In genomic region chr9:112002131-112002846, GRCh38 we compare ENCODE assay signal across 13 cellular contexts.
A peak's percentile ranks its signal among the peaks of the same experiment; 100 is the strongest.
DNase-seq lines count a peak whose midpoint lies in the region; ATAC-seq, FAIRE-seq and TF ChIP-seq lines count a peak whose summit lies in the region.
"Had no signal": no experiment of that assay in that cellular context is flagged by ENCODE, and none has a peak within 500 bp of the region (broad histone marks: within the 10 kb centered on the region; RNA-seq: fewer than 3 reads in every experiment).

No MANE protein-coding gene starts in this region.

- H3K36me3 ChIP-seq in liver (ENCODE audit: control insufficient read depth in 4 of 4, insufficient read depth in 3 of 4, low read depth in 1 of 4, low read length in 3 of 4) (no peaks in the 10 kb centered on the region), HepG2 (replicated peaks in 1 of 2; ENCODE audit: control insufficient read depth in 1 of 2, insufficient read depth in 2 of 2, low read length in 2 of 2) (no peaks in the 10 kb centered on the region)
- H3K36me3 ChIP-seq: colonic mucosa had no signal

- H3K4me3 Mint-ChIP-seq in effector memory CD8-positive, alpha-beta T cell, result no peak overlapping the region
- H3K4me3 Mint-ChIP-seq in stimulated activated naive B cell treated with anti-CD40 and anti-IgM and Interleukin-4, amounts not matched to agents 10 μg/mL and 1 μg/mL and 100 μg/mL, for 72 hours, result no peak overlapping the region

- peaks cover 2% of the 10 kb centered on the region for H3K36me3 Mint-ChIP-seq in effector memory CD8-positive, alpha-beta T cell (ENCODE audit: insufficient read depth)
- peaks cover 0 to 3% of the 10 kb centered on the region in 2 donors for H3K36me3 Mint-ChIP-seq in stimulated activated naive B cell treated with anti-CD40 and anti-IgM and Interleukin-4, amounts not matched to agents 10 μg/mL and 1 μg/mL and 100 μg/mL, for 72 hours

- H3K27me3 Mint-ChIP-seq in effector memory CD8-positive, alpha-beta T cell, result no peaks in the 10 kb centered on the region
- H3K27me3 Mint-ChIP-seq in stimulated activated naive B cell treated with anti-CD40 and anti-IgM and Interleukin-4, amounts not matched to agents 10 μg/mL and 1 μg/mL and 100 μg/mL, for 72 hours, result no peaks in the 10 kb centered on the region

- H2AFZ ChIP-seq in HepG2 (ENCODE audit: low read length), result no peak overlapping the region

- H3K27ac ChIP-seq in liver (ENCODE audit: low read depth in 1 of 2, low read length in 2 of 2) (peak overlapping the region in 1 of 2 donors; percentile 6), HepG2 (ENCODE audit: extremely low read length, insufficient read depth, low read length) (no peak overlapping the region)
- H3K27ac ChIP-seq: colonic mucosa had no signal

- H3K9ac ChIP-seq in liver (ENCODE audit: low read depth in 1 of 2, low read length in 2 of 2) (no peak overlapping the region), HepG2 (ENCODE audit: insufficient read depth, low read depth, low read length) (no peak overlapping the region)

- H3K4me1 ChIP-seq in liver (ENCODE audit: control insufficient read depth in 4 of 4, insufficient read depth in 4 of 4, low read length in 3 of 4) (no peaks in the 10 kb centered on the region), HepG2 (ENCODE audit: insufficient read depth, low read length) (no peaks in the 10 kb centered on the region)
- H3K4me1 ChIP-seq: colonic mucosa had no signal

- BruUV-seq in HepG2 (replicated peaks; lab: Mats Ljungman, UMichigan), result no TSS peak

- FAIRE-seq in HepG2 (lab: Jason Lieb, UNC), result no peak
- FAIRE-seq: GM12878 had no signal

- CTCF ChIA-PET in HepG2 (lab: Yijun Ruan, JAX; ENCODE audit: low intra/inter-chr PET ratio, low total read pairs), result no interaction called here

- POLR2A ChIA-PET in HepG2 (lab: Yijun Ruan, JAX), result no interaction called here

- TF ChIP-seq CTCF in liver (IDR thresholded peaks at IDR 0.05; ENCODE audit: low read depth, low read length, missing input control), result no peak
- TF ChIP-seq CTCF in HepG2 (CRISPR knock-in tag; IDR thresholded peaks at IDR 0.05), result no peak
- TF ChIP-seq CTCF in WI38 (IDR thresholded peaks at IDR 0.05; ENCODE audit: low read depth, low read length), result no peak

- no peaks in the 10 kb centered on the region for H3K9me3 Mint-ChIP-seq in effector memory CD8-positive, alpha-beta T cell
- no peaks in the 10 kb centered on the region for H3K9me3 Mint-ChIP-seq in stimulated activated naive B cell treated with anti-CD40 and anti-IgM and Interleukin-4, amounts not matched to agents 10 μg/mL and 1 μg/mL and 100 μg/mL, for 72 hours

- H3K27me3 ChIP-seq in liver (ENCODE audit: control insufficient read depth in 4 of 4, insufficient read depth in 4 of 4, low read length in 3 of 4) (no peaks in the 10 kb centered on the region), HepG2 (ENCODE audit: control insufficient read depth in 1 of 2, insufficient read depth in 2 of 2, low read length in 2 of 2) (peaks cover 0 to 1% of the 10 kb centered on the region in 2 experiments; a peak in 1 of 5 replicates)
- H3K27me3 ChIP-seq: colonic mucosa had no signal

- TF ChIP-seq EP300 in HepG2 (IDR thresholded peaks at IDR 0.05; ENCODE audit: low read depth in 2 of 2, low read length in 2 of 2) (no peak), HepG2 (CRISPR knock-in tag; IDR thresholded peaks at IDR 0.05; ENCODE audit: borderline replicate concordance) (no peak)

- H3K4me3 ChIP-seq in liver (ENCODE audit: low read depth in 1 of 3, low read length in 3 of 3) (no peak overlapping the region), HepG2 (replicated peaks in 1 of 3; ENCODE audit: insufficient read depth in 1 of 3, low read depth in 2 of 3, low read length in 3 of 3) (no peak overlapping the region), WI38 (ENCODE audit: low read depth, low read length) (peak overlapping the region; percentile 28; the same call in 1 of the 2 replicates)
- H3K4me3 ChIP-seq: colonic mucosa, GM12878, lung had no signal

- intact Hi-C loops in HepG2 (cut with micrococcal nuclease; ENCODE audit: unreplicated experiment), result no loop called here

- H3K9me3 ChIP-seq in liver (ENCODE audit: control insufficient read depth in 4 of 4, low read length in 3 of 4), result no peaks in the 10 kb centered on the region
- H3K9me3 ChIP-seq in HepG2 (ENCODE audit: low read length), result no peaks in the 10 kb centered on the region
- H3K9me3 ChIP-seq: colonic mucosa had no signal

- no peak for TF ChIP-seq POLR2A in HepG2 (IDR thresholded peaks at IDR 0.05; ENCODE audit: insufficient read depth in 1 of 2, low read depth in 2 of 2, low read length in 2 of 2)

- H4K20me1 ChIP-seq in HepG2 (ENCODE audit: insufficient read depth, low read length), result no peaks in the 10 kb centered on the region

- WGBS in liver, result 82% methylated on average over 11 of the region's 11 CpGs
- 73% methylated on average over 9 of the region's 11 CpGs for WGBS in HepG2 (ENCODE audit: low lambda C conversion rate)

- no peak for ATAC-seq in HepG2
- peak; percentile 40 for ATAC-seq in effector memory CD8-positive, alpha-beta T cell (replicated peaks)
- ATAC-seq in stimulated activated naive B cell treated with anti-CD40 and anti-IgM and Interleukin-4, amounts not matched to agents 10 μg/mL and 1 μg/mL and 100 μg/mL, for 72 hours (replicated peaks), result peak; percentile 2 to 8
- ATAC-seq in GM18873 (IDR thresholded peaks at IDR 0.05; ENCODE audit: low FRiP score, unreplicated experiment), result no peak
- ATAC-seq: GM12878 had no signal

- H3K4me2 ChIP-seq in HepG2 (ENCODE audit: low read depth, low read length), result no peak overlapping the region

- TF ChIP-seq RAD21 in liver (IDR thresholded peaks at IDR 0.05) (no peak), HepG2 (CRISPR knock-in tag; IDR thresholded peaks at IDR 0.05) (no peak)

- peak overlapping the region in 1 of 2 donors; percentile 44 for H3K27ac Mint-ChIP-seq in effector memory CD8-positive, alpha-beta T cell
- peak overlapping the region; percentile 65 for H3K27ac Mint-ChIP-seq in stimulated activated naive B cell treated with anti-CD40 and anti-IgM and Interleukin-4, amounts not matched to agents 10 μg/mL and 1 μg/mL and 100 μg/mL, for 72 hours

- H3K4me1 Mint-ChIP-seq in effector memory CD8-positive, alpha-beta T cell (ENCODE audit: low read depth in 2 of 2), result no peaks in the 10 kb centered on the region
- peaks cover 39 to 62% of the 10 kb centered on the region in 2 donors for H3K4me1 Mint-ChIP-seq in stimulated activated naive B cell treated with anti-CD40 and anti-IgM and Interleukin-4, amounts not matched to agents 10 μg/mL and 1 μg/mL and 100 μg/mL, for 72 hours

- DNase-seq in HepG2 (ENCODE audit: low spot score), result no peak
- no peak for DNase-seq in effector memory CD8-positive, alpha-beta T cell
- DNase-seq in stimulated activated naive B cell treated with anti-CD40 and anti-IgM and Interleukin-4, amounts not matched to agents 10 μg/mL and 1 μg/mL and 100 μg/mL, for 72 hours, result no peak
- DNase-seq in NK-92 (lab: John Stamatoyannopoulos, UW; ENCODE audit: unreplicated experiment), result no peak
- DNase-seq in GM03348 (ENCODE audit: low spot score), result no peak
- DNase-seq: colonic mucosa, DND-41, NCI-H1105 treated with DMSO at 0.1 percent for 48 hours had no signal

- H3K79me2 ChIP-seq in HepG2 (ENCODE audit: insufficient read depth, low read length), result no peaks in the 10 kb centered on the region

- in situ Hi-C loops in HepG2 (cut with HindIII; ENCODE audit: extremely low pct_ligation_motif_present, low pct_unique_long_range_greater_than_20kb), result no loop called here

TF ChIP-seq in liver, 16 proteins besides CTCF, POLR2A, EP300 and RAD21 (continues in another document):
- TF ChIP-seq HNF4A (conservative IDR thresholded peaks at IDR 0.05), result no peak

TF ChIP-seq in HepG2, 621 proteins besides CTCF, POLR2A, EP300 and RAD21 (continues in another document):
- TF ChIP-seq ARID5B (CRISPR knock-in tag; IDR thresholded peaks at IDR 0.05) (no peak), EEA1 (CRISPR knock-in tag; IDR thresholded peaks at IDR 0.05; ENCODE audit: borderline replicate concordance) (no peak), ZNF7 (CRISPR knock-in tag; IDR thresholded peaks at IDR 0.05) (no peak), IRF9 (CRISPR knock-in tag; IDR thresholded peaks at IDR 0.05; ENCODE audit: borderline replicate concordance) (no peak)

Comparison
In these comparisons a context has a peak if more than half of its experiments do, and no peak if none do; other contexts are left out.
1. ATAC-seq: peak in effector memory CD8-positive, alpha-beta T cell (single experiment) and stimulated activated naive B cell treated with anti-CD40 and anti-IgM and Interleukin-4, amounts not matched to agents 10 μg/mL and 1 μg/mL and 100 μg/mL, for 72 hours (2 of 2); none in HepG2 (single experiment) and GM18873 (single experiment).